Comparison of ENCODE assay signal across 34 cellular contexts in the genomic region with DNA sequence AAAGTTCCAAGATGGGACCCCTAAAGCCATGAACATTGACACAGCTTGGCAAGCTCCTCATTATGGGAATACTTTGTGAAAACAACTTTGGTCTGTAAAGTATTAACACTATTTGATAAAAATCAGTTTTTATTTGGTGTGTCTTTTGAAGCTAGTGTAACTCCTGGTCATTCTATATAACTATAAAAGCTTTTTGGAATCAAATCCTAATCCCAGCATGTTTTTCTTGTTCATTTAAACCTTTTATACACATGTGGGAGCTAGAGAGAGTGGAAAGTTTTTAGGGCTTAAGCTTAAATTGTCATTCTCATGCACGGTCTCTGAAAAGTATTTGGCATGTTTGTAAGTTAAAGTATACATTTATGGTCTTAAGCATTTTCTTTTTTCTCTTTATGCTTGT.
"Had no signal": no experiment of that assay in that cellular context is flagged by ENCODE, and none has a peak within 500 bp of the region (broad histone marks: within the 10 kb centered on the region; RNA-seq: fewer than 3 reads in every experiment).

No MANE protein-coding gene starts in this region.

- DNase-seq: Karpas-422, Kasumi-1, MG63, MM.1S, NCI-H1048, NCI-H1092, NCI-H1092 treated with DMSO at 0.1 percent for 48 hours, NCI-H1105, NCI-H1105 treated with DMSO at 0.1 percent for 48 hours, NCI-H1417, NCI-H1417 treated with DMSO at 0.1 percent for 48 hours, NCI-H1436, NCI-H1436 treated with DMSO at 0.1 percent for 48 hours, NCI-H146, NCI-H1694, NCI-H1694 treated with DMSO at 0.1 percent for 48 hours, NCI-H187, NCI-H187 treated with DMSO at 0.1 percent for 48 hours, NCI-H1930, NCI-H2029, NCI-H2029 treated with DMSO at 0.1 percent for 48 hours, NCI-H2081, NCI-H2081 treated with DMSO at 0.1 percent for 48 hours, NCI-H2107, NCI-H2171, NCI-H2171 treated with DMSO at 0.1 percent for 48 hours, NCI-H2227 treated with DMSO at 0.1 percent for 48 hours, NCI-H226, NCI-H345, NCI-H446, NCI-H446 treated with DMSO at 0.1 percent for 48 hours, NCI-H510A, NCI-H510A treated with DMSO at 0.1 percent for 48 hours, NCI-H524 had no signal

- H3K27me3 ChIP-seq: MG63 had no signal

- H3K4me3 ChIP-seq: MG63 had no signal

- H3K9me3 ChIP-seq: MG63 had no signal

- H3K36me3 ChIP-seq: MG63 had no signal
